In genomic region chr1:180247061-180247460, GRCh38 we compare ENCODE assay signal across 24 cellular contexts. TPM values are rescaled to one million over a fixed set of nuclear protein-coding genes. Genes with fewer than 3 reads are reported as not detected.
DNase-seq lines count a peak whose midpoint lies in the region; ATAC-seq and TF ChIP-seq lines count a peak whose summit lies in the region.
"Had no signal": no experiment of that assay in that cellular context is flagged by ENCODE, and none has a peak within 500 bp of the region (broad histone marks: within the 10 kb centered on the region; RNA-seq: fewer than 3 reads in every experiment).

No MANE protein-coding gene starts in this region.

- no peaks in the 10 kb centered on the region for H3K9me2 ChIP-seq in PC-9 (ENCODE audit: insufficient read depth)

- H3K27ac ChIP-seq in DND-41 (ENCODE audit: low read length) (no peak overlapping the region), HL-60 (replicated peaks) (peak overlapping the region; percentile 44), PC-9 (peak overlapping the region; percentile 56)
- H3K27ac ChIP-seq: hepatocyte, pancreas, SJCRH30 had no signal

- POLR2A ChIA-PET in PC-9 (lab: Charles Lee; ENCODE audit: unreplicated experiment) = no interaction called here

- ATAC-seq in DND-41 (ENCODE audit: insufficient read depth, low read depth) = peak; percentile 19; the same call in 1 of the 3 replicates
- no peak for ATAC-seq in GM18870 (IDR thresholded peaks at IDR 0.05; ENCODE audit: unreplicated experiment)
- no peak for ATAC-seq in HG02798 (IDR thresholded peaks at IDR 0.05; ENCODE audit: poor library complexity, unreplicated experiment)
- ATAC-seq: activated CD8-positive, alpha-beta T cell treated with anti-CD3 and anti-CD28 coated beads for 36 hours; pancreas had no signal

- no peak for TF ChIP-seq CTCF in DND-41 (IDR thresholded peaks at IDR 0.05; ENCODE audit: borderline replicate concordance, extremely low read depth, low read length, poor library complexity, severe bottlenecking)
- no peak for TF ChIP-seq CTCF in HL-60 (IDR thresholded peaks at IDR 0.05; ENCODE audit: insufficient read depth, low read length)
- no peak for TF ChIP-seq CTCF in PC-9 (conservative IDR thresholded peaks at IDR 0.05)
- TF ChIP-seq CTCF in epithelial cell of esophagus (IDR thresholded peaks at IDR 0.05; ENCODE audit: insufficient read depth, low read depth, low read length, missing control alignments) = no peak

- CTCF ChIA-PET in PC-9 (lab: Charles Lee) = no interaction called here

- H3K79me2 ChIP-seq in DND-41 (ENCODE audit: insufficient read depth, low read length) = no peaks in the 10 kb centered on the region
- no peaks in the 10 kb centered on the region for H3K79me2 ChIP-seq in PC-9 (ENCODE audit: low read depth)
- H3K79me2 ChIP-seq: hepatocyte had no signal

- H3K9me3 ChIP-seq in DND-41 (ENCODE audit: insufficient read depth, low read length, severe bottlenecking) (no peaks in the 10 kb centered on the region), PC-9 (ENCODE audit: insufficient read depth, low read depth) (no peaks in the 10 kb centered on the region)
- H3K9me3 ChIP-seq: pancreas, SJCRH30 had no signal

- no TSS peak for BruUV-seq in PC-9 (replicated peaks; lab: Mats Ljungman, UMichigan)

- H3K4me1 ChIP-seq in DND-41 (ENCODE audit: insufficient read depth, low read length) (peaks cover 4% of the 10 kb centered on the region; the same call in 1 of the 2 replicates), PC-9 (replicated peaks; ENCODE audit: insufficient read depth) (peaks cover 17% of the 10 kb centered on the region)
- H3K4me1 ChIP-seq: pancreas had no signal

- intact Hi-C loops in PC-9 (cut with micrococcal nuclease; ENCODE audit: unreplicated experiment) = no loop called here

- H4K20me1 ChIP-seq in DND-41 (ENCODE audit: insufficient read depth, low read length) (no peaks in the 10 kb centered on the region; the same call in 1 of the 2 replicates), PC-9 (ENCODE audit: insufficient read depth) (no peaks in the 10 kb centered on the region; the same call in 1 of the 2 replicates)

- no peak overlapping the region for H3K9ac ChIP-seq in DND-41 (ENCODE audit: low read depth, low read length)

- no peak for DNase-seq in DND-41
- peak; percentile 74 to 78 for DNase-seq in HL-60 (ENCODE audit: low read depth in 1 of 2, low spot score in 1 of 2)
- DNase-seq in PC-9 = peak in 1 of 2 experiments; percentile 73
- DNase-seq in epithelial cell of esophagus (ENCODE audit: low read depth) = peak; percentile 23
- no peak for DNase-seq in activated effector memory CD4-positive, alpha-beta T cell treated with Interleukin-2 at 50 U/mL for 16 hours
- DNase-seq in retina = no peak
- DNase-seq: activated CD8-positive, alpha-beta T cell treated with anti-CD3 and anti-CD28 coated beads for 36 hours; activated naive CD8-positive, alpha-beta T cell treated with anti-CD3 and anti-CD28 coated beads for 36 hours; activated T-cell treated with anti-CD3 and anti-CD28 coated beads, Interleukin-2, amount 50 U/mL, for 24 hours; AML-193; cortex of kidney; GOT3; NCI-H1048; NCI-H2029; NCI-H446 treated with DMSO at 0.1 percent for 48 hours; OCI-M1; pancreas; SJCRH30; stimulated activated CD4-positive, alpha-beta T cell treated with anti-CD3 and anti-CD28 coated beads, Interleukin-2, amount 100 ng/mL, for 48 hours had no signal

- H3K27me3 ChIP-seq in DND-41 (ENCODE audit: insufficient read depth, low read length, poor library complexity) (no peaks in the 10 kb centered on the region), HL-60 (ENCODE audit: insufficient read depth, poor library complexity, severe bottlenecking) (no peaks in the 10 kb centered on the region), PC-9 (ENCODE audit: insufficient read depth, low read depth) (no peaks in the 10 kb centered on the region)
- H3K27me3 ChIP-seq: pancreas, SJCRH30 had no signal

- H3K36me3 ChIP-seq in DND-41 (ENCODE audit: insufficient read depth, low read length) = no peaks in the 10 kb centered on the region
- H3K36me3 ChIP-seq in PC-9 (ENCODE audit: low read depth) = no peaks in the 10 kb centered on the region
- H3K36me3 ChIP-seq: pancreas, SJCRH30 had no signal

- H3K4me3 ChIP-seq in DND-41 (ENCODE audit: low read depth in 1 of 2, low read length in 2 of 2) (no peak overlapping the region), HL-60 (replicated peaks; ENCODE audit: insufficient read depth, low read length) (no peak overlapping the region), PC-9 (no peak overlapping the region), epithelial cell of esophagus (ENCODE audit: low read length) (no peak overlapping the region)
- H3K4me3 ChIP-seq: hepatocyte, pancreas, SJCRH30 had no signal

- H2AFZ ChIP-seq in DND-41 (ENCODE audit: low read depth, low read length) (no peak overlapping the region), PC-9 (peak overlapping the region; percentile 60; the same call in 1 of the 2 replicates)
- H2AFZ ChIP-seq: hepatocyte had no signal

- H3K4me2 ChIP-seq in DND-41 (ENCODE audit: insufficient read depth, low read length) (no peak overlapping the region), PC-9 (peak overlapping the region; percentile 37; the same call in 1 of the 2 replicates)
- H3K4me2 ChIP-seq: hepatocyte had no signal

- H3F3A ChIP-seq in PC-9 (ENCODE audit: insufficient read depth, low read depth) = peaks cover 16% of the 10 kb centered on the region

RNA-seq across cellular contexts. Expression of gene LHX4, which starts 17.0 kb away (rescaled TPM):
- 0.08 and 0.28 TPM in 2 replicates for total RNA-seq in PC-9 (2021)
- total RNA-seq: activated CD8-positive, alpha-beta T cell treated with anti-CD3 and anti-CD28 coated beads for 36 hours; activated naive CD8-positive, alpha-beta T cell treated with anti-CD3 and anti-CD28 coated beads for 36 hours; lung microvascular endothelial cell; T-helper 2 cell treated with Interferon-gamma antibody and Interleukin-4, amounts not matched to agents 100 ng/mL and 5 ng/mL, for 36 hours had no signal

Comparison
In these comparisons a context has a peak if more than half of its experiments do, and no peak if none do; other contexts are left out.
1. DNase-seq: peak in HL-60 (2 of 2) and epithelial cell of esophagus (single experiment); none in DND-41 (single experiment), activated effector memory CD4-positive, alpha-beta T cell treated with Interleukin-2 at 50 U/mL for 16 hours (single experiment) and retina (single experiment).